9 cellular contexts compared by ENCODE assay signal in genomic region chr9:1875921-1876448, GRCh38.
DNase-seq lines count a peak whose midpoint lies in the region; ATAC-seq, FAIRE-seq and TF ChIP-seq lines count a peak whose summit lies in the region.
"Had no signal": no experiment of that assay in that cellular context is flagged by ENCODE, and none has a peak within 500 bp of the region (broad histone marks: within the 10 kb centered on the region; RNA-seq: fewer than 3 reads in every experiment).

No MANE protein-coding gene starts in this region.

- no peak for TF ChIP-seq POLR2A in esophagus muscularis mucosa (IDR thresholded peaks at IDR 0.05; ENCODE audit: low read depth)

- no peaks in the 10 kb centered on the region for H3K36me3 ChIP-seq in esophagus muscularis mucosa
- H3K36me3 ChIP-seq: thoracic aorta had no signal

- H3K27me3 ChIP-seq in esophagus muscularis mucosa, result peaks cover 0 to 3% (median 0%) of the 10 kb centered on the region in 4 donors

- no peak for DNase-seq in nephron progenitor cell
- no peak for DNase-seq in esophagus muscularis mucosa (ENCODE audit: extremely low spot score)
- no peak for DNase-seq in RCC 7860 (ENCODE audit: low spot score)
- no peak for DNase-seq in central memory CD4-positive, alpha-beta T cell
- DNase-seq in GDM1 (lab: John Stamatoyannopoulos, UW), result no peak

- no peaks in the 10 kb centered on the region for H3K9me3 Mint-ChIP-seq in nephron progenitor cell

- no peak for FAIRE-seq in RCC 7860 (lab: Jason Lieb, UNC)

- no peak overlapping the region for H3K4me3 Mint-ChIP-seq in nephron progenitor cell

- peak overlapping the region; percentile 78 for H3K27ac Mint-ChIP-seq in nephron progenitor cell

- H3K27me3 Mint-ChIP-seq in nephron progenitor cell (ENCODE audit: low read depth, poor library complexity), result no peaks in the 10 kb centered on the region

- no peak overlapping the region for H3K4me3 ChIP-seq in esophagus muscularis mucosa
- H3K4me3 ChIP-seq: thoracic aorta had no signal

- intact Hi-C loops in esophagus muscularis mucosa (cut with DNase I), result no loop called here

- no peaks in the 10 kb centered on the region for H3K36me3 Mint-ChIP-seq in nephron progenitor cell (ENCODE audit: low read depth)

- peak; percentile 44 for ATAC-seq in GM18508 (IDR thresholded peaks at IDR 0.05; ENCODE audit: insufficient read depth, unreplicated experiment)
- peak; percentile 57 for ATAC-seq in GM21423 (IDR thresholded peaks at IDR 0.05; ENCODE audit: unreplicated experiment)
- peak; percentile 68 for ATAC-seq in HG03439 (IDR thresholded peaks at IDR 0.05; ENCODE audit: unreplicated experiment)

- no peaks in the 10 kb centered on the region for H3K4me1 Mint-ChIP-seq in nephron progenitor cell

- no peak for TF ChIP-seq CTCF in nephron progenitor cell (IDR thresholded peaks at IDR 0.05)
- no peak for TF ChIP-seq CTCF in esophagus muscularis mucosa (IDR thresholded peaks at IDR 0.05)

- no peaks in the 10 kb centered on the region for H3K9me3 ChIP-seq in esophagus muscularis mucosa
- H3K9me3 ChIP-seq: thoracic aorta had no signal

- no peaks in the 10 kb centered on the region for H3K4me1 ChIP-seq in esophagus muscularis mucosa

- WGBS in esophagus muscularis mucosa, result 54% methylated on average over 4 of the region's 5 CpGs

- H3K27ac ChIP-seq in esophagus muscularis mucosa (replicated peaks in 1 of 4), result no peak overlapping the region
- H3K27ac ChIP-seq: thoracic aorta had no signal

- TF ChIP-seq EP300 in esophagus muscularis mucosa (IDR thresholded peaks at IDR 0.05), result no peak
